In genomic region chr18:73646196-73646595, GRCh38 we compare ENCODE assay signal across 33 cellular contexts.
A peak's percentile ranks its signal among the peaks of the same experiment; 100 is the strongest.
DNase-seq lines count a peak whose midpoint lies in the region; ATAC-seq and TF ChIP-seq lines count a peak whose summit lies in the region.
"Had no signal": no experiment of that assay in that cellular context is flagged by ENCODE, and none has a peak within 500 bp of the region (broad histone marks: within the 10 kb centered on the region; RNA-seq: fewer than 3 reads in every experiment).

No MANE protein-coding gene starts in this region.

- no peaks in the 10 kb centered on the region for H3K79me1 ChIP-seq in mesendoderm (ENCODE audit: low read length)

- H4K5ac ChIP-seq in mesendoderm (ENCODE audit: low read length), result no peak overlapping the region

- no peak overlapping the region for H2BK120ac ChIP-seq in mesendoderm (ENCODE audit: low read depth, low read length)

- no peak overlapping the region for H2AK5ac ChIP-seq in mesendoderm (ENCODE audit: low read length)

- H3K18ac ChIP-seq in mesendoderm (ENCODE audit: low read length), result no peak overlapping the region

- H3K9ac ChIP-seq in mesendoderm (ENCODE audit: low read length), result no peak overlapping the region
- H3K9ac ChIP-seq: BLaER1 treated with 17β-estradiol and CSF1 and Interleukin-3, amounts not matched to agents 10 nM and 100 nM had no signal

- WGBS in aorta, 2 donors, result 51 to 63% methylated on average over 4 of the region's 4 CpGs
- no CpG with 5 or more reads among the region's 4 CpGs for WGBS in mesendoderm (ENCODE audit: extremely low coverage, insufficient coverage, low lambda C conversion rate)

- H3K4me1 ChIP-seq in SJSA1 (replicated peaks), result peaks cover 24% of the 10 kb centered on the region
- H3K4me1 ChIP-seq in aorta (ENCODE audit: control insufficient read depth in 1 of 2, insufficient read depth in 2 of 2, low read length in 2 of 2), result no peaks in the 10 kb centered on the region
- no peaks in the 10 kb centered on the region for H3K4me1 ChIP-seq in mesendoderm (ENCODE audit: control insufficient read depth, low read depth, low read length)
- H3K4me1 ChIP-seq: ascending aorta; BLaER1 treated with 17β-estradiol and CSF1 and Interleukin-3, amounts not matched to agents 10 nM and 100 nM; HAP-1; left ventricle myocardium inferior; psoas muscle had no signal

- H3K27me3 ChIP-seq in SJSA1 (replicated peaks), result no peaks in the 10 kb centered on the region
- no peaks in the 10 kb centered on the region for H3K27me3 ChIP-seq in aorta (ENCODE audit: control insufficient read depth in 1 of 2, insufficient read depth in 2 of 2, low read length in 1 of 2)
- H3K27me3 ChIP-seq in mesendoderm (ENCODE audit: insufficient read depth, low read length, poor library complexity), result no peaks in the 10 kb centered on the region
- H3K27me3 ChIP-seq: ascending aorta; BLaER1 treated with 17β-estradiol and CSF1 and Interleukin-3, amounts not matched to agents 10 nM and 100 nM; dorsolateral prefrontal cortex; vagina had no signal

- H3K27ac ChIP-seq in SJSA1 (peak overlapping the region; percentile 28), aorta (ENCODE audit: low read depth in 1 of 2, low read length in 2 of 2) (no peak overlapping the region), mesendoderm (ENCODE audit: low read depth, low read length) (no peak overlapping the region)
- H3K27ac ChIP-seq: ascending aorta; BLaER1 treated with 17β-estradiol and CSF1 and Interleukin-3, amounts not matched to agents 10 nM and 100 nM; dorsolateral prefrontal cortex; left ventricle myocardium inferior; psoas muscle; thoracic aorta; vagina had no signal

- H3K36me3 ChIP-seq in SJSA1 (no peaks in the 10 kb centered on the region), aorta (ENCODE audit: control insufficient read depth in 1 of 2, insufficient read depth in 2 of 2, low read length in 1 of 2) (no peaks in the 10 kb centered on the region), mesendoderm (ENCODE audit: control insufficient read depth, insufficient read depth, low read length) (no peaks in the 10 kb centered on the region)
- H3K36me3 ChIP-seq: ascending aorta; BLaER1 treated with 17β-estradiol and CSF1 and Interleukin-3, amounts not matched to agents 10 nM and 100 nM; HAP-1; left ventricle myocardium inferior; thoracic aorta; vagina had no signal

- H3K9me3 ChIP-seq in SJSA1 (replicated peaks), result no peaks in the 10 kb centered on the region
- no peaks in the 10 kb centered on the region for H3K9me3 ChIP-seq in aorta (ENCODE audit: control insufficient read depth, low read length)
- H3K9me3 ChIP-seq: ascending aorta; BLaER1 treated with 17β-estradiol and CSF1 and Interleukin-3, amounts not matched to agents 10 nM and 100 nM; left ventricle myocardium inferior; psoas muscle; thoracic aorta; vagina had no signal

- no peak for TF ChIP-seq CTCF in epithelial cell of esophagus (IDR thresholded peaks at IDR 0.05; ENCODE audit: insufficient read depth, low read depth, low read length, missing control alignments)

- no peaks in the 10 kb centered on the region for H3K79me2 ChIP-seq in mesendoderm (ENCODE audit: control insufficient read depth, insufficient read depth, low read length)

- peak; percentile 23 for DNase-seq in EL
- no peak for DNase-seq in SJSA1 (ENCODE audit: low read depth in 1 of 2, low spot score in 2 of 2)
- peak; percentile 42 for DNase-seq in epithelial cell of esophagus (ENCODE audit: low read depth)
- DNase-seq in lung microvascular endothelial cell (ENCODE audit: low read depth in 2 of 2), result peak; percentile 28 to 44
- no peak for DNase-seq in aorta
- no peak for DNase-seq in AG08396 (ENCODE audit: low spot score)
- no peak for DNase-seq in NCI-H1417 (lab: John Stamatoyannopoulos, UW)
- no peak for DNase-seq in mesendoderm
- DNase-seq: activated CD4-positive, alpha-beta T cell treated with anti-CD3 and anti-CD28 coated beads, Interleukin-2, amount 10 ng/mL, durations not matched to agents 7 days and 5 days; activated gamma-delta T cell; activated naive CD8-positive, alpha-beta T cell treated with anti-CD3 and anti-CD28 coated beads for 36 hours; activated T-cell treated with anti-CD3 and anti-CD28 coated beads, Interleukin-2, amount 50 U/mL, for 24 hours; cerebellar nuclear complex; DMS153; dorsolateral prefrontal cortex; left ventricle myocardium inferior; midbrain; MV-4-11; naive B cell; NCI-H146; NCI-H2107; NCI-H345; nucleus accumbens; psoas muscle; SIG-M5; stimulated activated CD8-positive, alpha-beta memory T cell treated with anti-CD3 and anti-CD28 coated beads, Interleukin-4, amount 100 ng/mL, for 48 hours had no signal

- no peak overlapping the region for H2BK5ac ChIP-seq in mesendoderm (ENCODE audit: low read length)

- H4K8ac ChIP-seq in mesendoderm (ENCODE audit: low read depth, low read length), result no peak overlapping the region

- H3K4me3 ChIP-seq in SJSA1, result no peak overlapping the region
- no peak overlapping the region for H3K4me3 ChIP-seq in epithelial cell of esophagus (ENCODE audit: low read length)
- H3K4me3 ChIP-seq in aorta (ENCODE audit: low read length in 2 of 2), result no peak overlapping the region
- no peak overlapping the region for H3K4me3 ChIP-seq in mesendoderm (ENCODE audit: low read length)
- H3K4me3 ChIP-seq: ascending aorta; BLaER1 treated with 17β-estradiol and CSF1 and Interleukin-3, amounts not matched to agents 10 nM and 100 nM; dorsolateral prefrontal cortex; HAP-1; left ventricle myocardium inferior; psoas muscle; thoracic aorta; vagina had no signal

- no peak overlapping the region for H3K4me2 ChIP-seq in mesendoderm (ENCODE audit: low read length)
- H3K4me2 ChIP-seq: BLaER1 treated with 17β-estradiol and CSF1 and Interleukin-3, amounts not matched to agents 10 nM and 100 nM had no signal

- intact Hi-C loops in aorta (cut with DNase I), result no loop called here

- no peak overlapping the region for H3K4ac ChIP-seq in mesendoderm (ENCODE audit: low read depth, low read length)

- no peak overlapping the region for H3K56ac ChIP-seq in mesendoderm (ENCODE audit: low read length)

- ATAC-seq in aorta (ENCODE audit: low FRiP score), result no peak
- ATAC-seq: HepG2, psoas muscle, sciatic nerve had no signal

- H2BK15ac ChIP-seq in mesendoderm (replicated peaks; ENCODE audit: low read depth), result no peak overlapping the region

- H3K23ac ChIP-seq in mesendoderm (ENCODE audit: low read length), result no peak overlapping the region

Comparison
In these comparisons a context has a peak if more than half of its experiments do, and no peak if none do; other contexts are left out.
1. DNase-seq: peak in EL (single experiment), epithelial cell of esophagus (single experiment) and lung microvascular endothelial cell (2 of 2); none in SJSA1 (0 of 2), aorta (0 of 2), AG08396 (single experiment), NCI-H1417 (0 of 3) and mesendoderm (single experiment).